ENCODE assay signal across 12 cellular contexts in the genomic region with DNA sequence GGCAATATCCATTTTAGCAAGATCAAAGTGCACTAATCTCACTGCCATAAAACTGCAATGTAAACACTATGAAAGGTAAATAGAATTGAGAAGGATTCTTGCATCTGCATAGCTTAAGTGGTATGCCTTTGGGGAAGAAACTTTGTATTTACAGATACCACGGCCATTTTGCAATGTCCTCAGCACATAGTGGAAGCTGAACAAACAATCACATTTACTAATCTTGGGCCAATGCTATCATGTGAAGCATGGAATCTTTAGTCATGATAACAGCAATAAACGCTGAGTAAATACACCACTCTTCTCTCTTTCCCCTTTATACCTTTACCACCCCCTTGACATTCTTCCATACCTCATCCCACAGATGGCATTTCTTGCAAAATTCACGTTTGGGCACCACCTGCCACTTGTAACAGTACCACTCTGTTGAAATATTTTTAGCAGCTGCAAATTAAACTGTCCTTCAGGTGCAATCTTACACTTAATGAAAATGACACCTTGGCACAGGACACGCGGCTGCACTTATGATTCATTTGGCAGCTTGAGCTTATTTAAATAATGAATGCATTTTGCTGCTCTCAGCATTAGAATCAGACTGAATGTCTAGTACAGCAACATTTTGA.
DNase-seq lines count a peak whose midpoint lies in the region; ATAC-seq and TF ChIP-seq lines count a peak whose summit lies in the region.
"Had no signal": no experiment of that assay in that cellular context is flagged by ENCODE, and none has a peak within 500 bp of the region (broad histone marks: within the 10 kb centered on the region; RNA-seq: fewer than 3 reads in every experiment).

No MANE protein-coding gene starts in this region.

- TF ChIP-seq POLR2A in erythroblast (IDR thresholded peaks at IDR 0.05; ENCODE audit: low read length) = no peak

- H3K9me3 Mint-ChIP-seq in stimulated activated naive CD8-positive, alpha-beta T cell treated with anti-CD3 and anti-CD28 coated beads, Interleukin-15, amount 100 ng/mL, for 72 hours = no peaks in the 10 kb centered on the region

- no peak overlapping the region for H3K27ac Mint-ChIP-seq in stimulated activated naive CD8-positive, alpha-beta T cell treated with anti-CD3 and anti-CD28 coated beads, Interleukin-15, amount 100 ng/mL, for 72 hours
- H3K27ac Mint-ChIP-seq: IgD-negative memory B cell; naive thymus-derived CD8-positive, alpha-beta T cell; stimulated activated naive CD8-positive, alpha-beta T cell treated with anti-CD3 and anti-CD28 coated beads, Interleukin-15, Interleukin-2, amounts not matched to agents 100 ng/mL and 50 ng/mL, for 24 hours had no signal

- intact Hi-C loops in left colon (cut with DNase I, micrococcal nuclease) = no loop called here

- no peak overlapping the region for H3K4me3 Mint-ChIP-seq in stimulated activated naive CD8-positive, alpha-beta T cell treated with anti-CD3 and anti-CD28 coated beads, Interleukin-15, amount 100 ng/mL, for 72 hours
- H3K4me3 Mint-ChIP-seq: IgD-negative memory B cell; naive thymus-derived CD8-positive, alpha-beta T cell; stimulated activated naive CD8-positive, alpha-beta T cell treated with anti-CD3 and anti-CD28 coated beads, Interleukin-15, Interleukin-2, amounts not matched to agents 100 ng/mL and 50 ng/mL, for 24 hours had no signal

- no peaks in the 10 kb centered on the region for H3K27me3 Mint-ChIP-seq in stimulated activated naive CD8-positive, alpha-beta T cell treated with anti-CD3 and anti-CD28 coated beads, Interleukin-15, amount 100 ng/mL, for 72 hours
- H3K27me3 Mint-ChIP-seq: IgD-negative memory B cell; naive thymus-derived CD8-positive, alpha-beta T cell; stimulated activated naive CD8-positive, alpha-beta T cell treated with anti-CD3 and anti-CD28 coated beads, Interleukin-15, Interleukin-2, amounts not matched to agents 100 ng/mL and 50 ng/mL, for 24 hours had no signal

- peak; percentile 96 for ATAC-seq in left colon
- no peak for ATAC-seq in stimulated activated naive CD8-positive, alpha-beta T cell treated with anti-CD3 and anti-CD28 coated beads, Interleukin-15, amount 100 ng/mL, for 72 hours
- ATAC-seq: naive thymus-derived CD8-positive, alpha-beta T cell had no signal

- H3K4me1 Mint-ChIP-seq in stimulated activated naive CD8-positive, alpha-beta T cell treated with anti-CD3 and anti-CD28 coated beads, Interleukin-15, amount 100 ng/mL, for 72 hours = no peaks in the 10 kb centered on the region
- H3K4me1 Mint-ChIP-seq: IgD-negative memory B cell had no signal

- DNase-seq in DMS53 treated with DMSO at 0.1 percent for 48 hours (lab: John Stamatoyannopoulos, UW; ENCODE audit: unreplicated experiment) (peak; percentile 98), NCI-H187 (lab: John Stamatoyannopoulos, UW) (peak; percentile 26 to 46), SHP77 (lab: John Stamatoyannopoulos, UW) (peak; percentile 77 to 89), left colon (peak; percentile 15 to 35), erythroblast (lab: John Stamatoyannopoulos, UW) (no peak), NCI-H345 treated with DMSO at 0.1 percent for 48 hours (lab: John Stamatoyannopoulos, UW; ENCODE audit: unreplicated experiment) (no peak), NK-92 (lab: John Stamatoyannopoulos, UW; ENCODE audit: unreplicated experiment) (no peak)
- no peak for DNase-seq in stimulated activated naive CD8-positive, alpha-beta T cell treated with anti-CD3 and anti-CD28 coated beads, Interleukin-15, amount 100 ng/mL, for 72 hours
- DNase-seq: effector CD8-positive, alpha-beta T cell; naive thymus-derived CD8-positive, alpha-beta T cell had no signal

Comparison
In these comparisons a context has a peak if more than half of its experiments do, and no peak if none do; other contexts are left out.
1. DNase-seq: peak in DMS53 treated with DMSO at 0.1 percent for 48 hours (single experiment), NCI-H187 (2 of 2), SHP77 (2 of 2) and left colon (2 of 2); none in erythroblast (0 of 2), NCI-H345 treated with DMSO at 0.1 percent for 48 hours (single experiment), NK-92 (single experiment) and stimulated activated naive CD8-positive, alpha-beta T cell treated with anti-CD3 and anti-CD28 coated beads, Interleukin-15, amount 100 ng/mL, for 72 hours (0 of 2).